ENCODE assay signal across 1 cellular context in genomic region chr20:62807444-62808210, GRCh38.
TF ChIP-seq lines count a peak whose summit lies in the region.

No MANE protein-coding gene starts in this region.

TF ChIP-seq in IMR-90, 13 proteins besides CTCF, POLR2A, EP300 and RAD21:
- TF ChIP-seq ELK1 (IDR thresholded peaks at IDR 0.05; ENCODE audit: borderline replicate concordance, low read depth, low read length) (no peak), SMC3 (IDR thresholded peaks at IDR 0.05; ENCODE audit: low read depth, low read length) (no peak), NFE2L2 (IDR thresholded peaks at IDR 0.05; ENCODE audit: low read depth, low read length) (no peak), RCOR1 (IDR thresholded peaks at IDR 0.05; ENCODE audit: insufficient replicate concordance, low read length) (no peak), MXI1 (IDR thresholded peaks at IDR 0.05; ENCODE audit: borderline replicate concordance, low read depth, low read length) (no peak), MAZ (IDR thresholded peaks at IDR 0.05; ENCODE audit: borderline replicate concordance, low read depth, low read length) (no peak), FOS (IDR thresholded peaks at IDR 0.05; ENCODE audit: low read depth, low read length) (no peak), CHD1 (IDR thresholded peaks at IDR 0.05; ENCODE audit: low read depth, low read length) (no peak), CEBPB (IDR thresholded peaks at IDR 0.05; ENCODE audit: low read depth, low read length) (no peak), USF2 (IDR thresholded peaks at IDR 0.05; ENCODE audit: low read depth, low read length) (no peak), BHLHE40 (IDR thresholded peaks at IDR 0.05; ENCODE audit: low read depth, low read length) (no peak)
